ENCODE assay signal across 17 cellular contexts in genomic region chr11:111166655-111167054, GRCh38.
"Had no signal": no experiment of that assay in that cellular context is flagged by ENCODE, and none has a peak within 500 bp of the region (broad histone marks: within the 10 kb centered on the region; RNA-seq: fewer than 3 reads in every experiment).

No MANE protein-coding gene starts in this region.

- H3K4me1 ChIP-seq: esophagus squamous epithelium, gastrocnemius medialis, heart right ventricle, sigmoid colon, testis, transverse colon had no signal

- DNase-seq: effector memory CD8-positive, alpha-beta T cell; esophagus squamous epithelium; gastrocnemius medialis; heart right ventricle; hypothalamus; kidney glomerular epithelial cell; mucosa of descending colon; naive thymus-derived CD8-positive, alpha-beta T cell; posterior cingulate gyrus; sigmoid colon; stimulated activated CD4-positive, alpha-beta T cell treated with anti-CD3 and anti-CD28 coated beads, Interleukin-2, amount 100 ng/mL, for 24 hours; stimulated activated CD4-positive, alpha-beta T cell treated with anti-CD3 and anti-CD28 coated beads, Interleukin-4, amount 100 ng/mL, for 4 hours; stimulated activated naive B cell treated with anti-CD40 and anti-IgM and Interleukin-4, amounts not matched to agents 10 μg/mL and 1 μg/mL and 100 μg/mL, for 72 hours; stimulated activated naive CD8-positive, alpha-beta T cell treated with anti-CD3 and anti-CD28 coated beads, Interleukin-15, amount 100 ng/mL, for 72 hours; testis; transverse colon had no signal

- H3K27ac ChIP-seq: esophagus squamous epithelium, gastrocnemius medialis, heart right ventricle, sigmoid colon, skin epidermis, testis, transverse colon had no signal

- H3K9me3 ChIP-seq: esophagus squamous epithelium, gastrocnemius medialis, heart right ventricle, mucosa of descending colon, sigmoid colon, testis, transverse colon had no signal

- ATAC-seq: effector memory CD8-positive, alpha-beta T cell; gastrocnemius medialis; heart right ventricle; mucosa of descending colon; naive thymus-derived CD8-positive, alpha-beta T cell; stimulated activated naive B cell treated with anti-CD40 and anti-IgM and Interleukin-4, amounts not matched to agents 10 μg/mL and 1 μg/mL and 100 μg/mL, for 72 hours; stimulated activated naive CD8-positive, alpha-beta T cell treated with anti-CD3 and anti-CD28 coated beads, Interleukin-15, amount 100 ng/mL, for 72 hours had no signal

- H3K27me3 ChIP-seq: esophagus squamous epithelium, gastrocnemius medialis, sigmoid colon, testis, transverse colon had no signal

- H3K4me3 ChIP-seq: esophagus squamous epithelium, gastrocnemius medialis, heart right ventricle, mucosa of descending colon, sigmoid colon, skin epidermis, testis, transverse colon had no signal

- H3K36me3 ChIP-seq: esophagus squamous epithelium, gastrocnemius medialis, heart right ventricle, sigmoid colon, transverse colon had no signal
